ENCODE assay signal across 16 cellular contexts in genomic region chr20:14582855-14583254, GRCh38.
DNase-seq lines count a peak whose midpoint lies in the region; ATAC-seq and TF ChIP-seq lines count a peak whose summit lies in the region.
"Had no signal": no experiment of that assay in that cellular context is flagged by ENCODE, and none has a peak within 500 bp of the region (broad histone marks: within the 10 kb centered on the region; RNA-seq: fewer than 3 reads in every experiment).

No MANE protein-coding gene starts in this region.

- H3K9ac ChIP-seq in smooth muscle cell (ENCODE audit: low read depth) = no peak overlapping the region

- H4K20me1 ChIP-seq in smooth muscle cell (ENCODE audit: low read depth) = no peaks in the 10 kb centered on the region

- no peaks in the 10 kb centered on the region for H3K9me3 ChIP-seq in smooth muscle cell (replicated peaks; ENCODE audit: low read depth)

- no peak for ATAC-seq in GM21515 (IDR thresholded peaks at IDR 0.05; ENCODE audit: unreplicated experiment)
- ATAC-seq: right cardiac atrium had no signal

- H3K27ac ChIP-seq in epithelial cell of prostate = peak overlapping the region; percentile 68
- H3K27ac ChIP-seq in smooth muscle cell (ENCODE audit: low read depth) = no peak overlapping the region

- no peaks in the 10 kb centered on the region for H3K79me2 ChIP-seq in smooth muscle cell (ENCODE audit: low read depth)

- no peak for TF ChIP-seq POLR2A in NB4 (IDR thresholded peaks at IDR 0.05; ENCODE audit: extremely low read depth, insufficient read length)

- no peaks in the 10 kb centered on the region for H3F3A ChIP-seq in smooth muscle cell (ENCODE audit: low read depth)

- H3K27me3 ChIP-seq in smooth muscle cell (ENCODE audit: low read depth) = no peaks in the 10 kb centered on the region

- TF ChIP-seq CTCF in NB4 (IDR thresholded peaks at IDR 0.05; ENCODE audit: low read depth, low read length) = no peak
- TF ChIP-seq CTCF in smooth muscle cell (IDR thresholded peaks at IDR 0.05; ENCODE audit: borderline replicate concordance, insufficient read depth, poor library complexity, severe bottlenecking) = no peak

- H3K36me3 ChIP-seq in smooth muscle cell (ENCODE audit: low read depth) = no peaks in the 10 kb centered on the region

- H3K4me2 ChIP-seq in smooth muscle cell = no peak overlapping the region

- WGBS in smooth muscle cell (ENCODE audit: low lambda C conversion rate) = 12% methylated on average over 3 of the region's 3 CpGs

- H2AFZ ChIP-seq in smooth muscle cell (ENCODE audit: low read depth) = peak overlapping the region; percentile 1

- peak; percentile 9 for DNase-seq in NCI-H345 (lab: John Stamatoyannopoulos, UW)
- no peak for DNase-seq in NCI-H345 treated with DMSO at 0.1 percent for 48 hours (lab: John Stamatoyannopoulos, UW; ENCODE audit: unreplicated experiment)
- peak; percentile 19 for DNase-seq in NB4 (ENCODE audit: low read depth)
- peak; percentile 59 for DNase-seq in epithelial cell of prostate (ENCODE audit: low read depth, low spot score)
- DNase-seq in smooth muscle cell (lab: John Stamatoyannopoulos, UW; ENCODE audit: unreplicated experiment) = no peak
- no peak for DNase-seq in posterior cingulate gyrus
- no peak for DNase-seq in DMS79 treated with DMSO at 0.1 percent for 48 hours (lab: John Stamatoyannopoulos, UW)
- DNase-seq: CD4-positive, alpha-beta memory T cell; immature natural killer cell; KG1; NCI-H1436 treated with DMSO at 0.1 percent for 48 hours; NCI-H524 treated with DMSO at 0.1 percent for 48 hours; right cardiac atrium; stimulated activated CD4-positive, alpha-beta T cell treated with anti-CD3 and anti-CD28 coated beads, Interleukin-4, amount 100 ng/mL, for 1 hour; stimulated activated CD8-positive, alpha-beta memory T cell treated with anti-CD3 and anti-CD28 coated beads, Interleukin-4, amount 100 ng/mL, for 48 hours had no signal

- H3K4me3 ChIP-seq in NB4 (ENCODE audit: low read depth, low read length) (no peak overlapping the region), smooth muscle cell (no peak overlapping the region)

- intact Hi-C loops in posterior cingulate gyrus (cut with DNase I) = no loop called here

- peaks cover 6% of the 10 kb centered on the region for H3K4me1 ChIP-seq in smooth muscle cell (ENCODE audit: low read depth)

Comparison
In these comparisons a context has a peak if more than half of its experiments do, and no peak if none do; other contexts are left out.
1. DNase-seq: peak in NCI-H345 (single experiment), NB4 (single experiment) and epithelial cell of prostate (single experiment); none in NCI-H345 treated with DMSO at 0.1 percent for 48 hours (single experiment), smooth muscle cell (single experiment), posterior cingulate gyrus (0 of 10) and DMS79 treated with DMSO at 0.1 percent for 48 hours (single experiment).